ENCODE assay signal across 28 cellular contexts in the genomic region with DNA sequence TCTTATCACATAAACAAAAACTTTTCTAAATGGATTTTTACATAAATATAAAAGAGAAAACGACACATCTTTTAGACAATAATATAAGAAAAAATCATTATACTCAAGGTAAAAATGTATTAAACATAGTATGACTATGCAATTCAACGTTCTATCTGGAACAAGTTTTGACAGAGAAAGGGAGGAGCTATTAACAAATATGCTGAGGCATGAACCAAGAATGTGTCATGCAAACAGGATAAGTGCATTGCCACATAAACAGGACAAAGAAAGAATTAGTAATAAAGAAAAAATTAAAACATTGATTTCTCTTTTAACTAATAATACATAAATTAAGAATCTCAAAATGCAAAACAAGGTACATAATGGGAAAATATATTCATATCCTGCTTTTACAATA.
DNase-seq lines count a peak whose midpoint lies in the region; ATAC-seq, FAIRE-seq and TF ChIP-seq lines count a peak whose summit lies in the region.
"Had no signal": no experiment of that assay in that cellular context is flagged by ENCODE, and none has a peak within 500 bp of the region (broad histone marks: within the 10 kb centered on the region; RNA-seq: fewer than 3 reads in every experiment).

No MANE protein-coding gene starts in this region.

- H3K27ac ChIP-seq in IMR-90 (ENCODE audit: insufficient read depth, low read length): no peak overlapping the region
- H3K27ac ChIP-seq in foreskin keratinocyte: no peak overlapping the region
- H3K27ac ChIP-seq: colonic mucosa, esophagus muscularis mucosa, right lobe of liver, testis, uterus had no signal

- peak overlapping the region in 1 of 2 experiments; percentile 83; a peak in 2 of 4 replicates for H4K8ac ChIP-seq in IMR-90 (ENCODE audit: low read depth in 2 of 2, low read length in 2 of 2)

- no peaks in the 10 kb centered on the region for H3K36me3 Mint-ChIP-seq in activated CD4-positive, alpha-beta memory T cell treated with anti-CD3 and anti-CD28 coated beads for 36 hours
- H3K36me3 Mint-ChIP-seq: CD14-positive monocyte; IgD-negative memory B cell; stimulated activated memory B cell treated with anti-CD40 and anti-IgM and Interleukin-4, amounts not matched to agents 10 μg/mL and 1 μg/mL and 100 μg/mL, for 72 hours had no signal

- H3K27me3 Mint-ChIP-seq in activated CD4-positive, alpha-beta memory T cell treated with anti-CD3 and anti-CD28 coated beads for 36 hours: peaks cover 8% of the 10 kb centered on the region
- H3K27me3 Mint-ChIP-seq: IgD-negative memory B cell; stimulated activated memory B cell treated with anti-CD40 and anti-IgM and Interleukin-4, amounts not matched to agents 10 μg/mL and 1 μg/mL and 100 μg/mL, for 72 hours had no signal

- intact Hi-C loops in IMR-90 (cut with micrococcal nuclease): no loop called here
- intact Hi-C loops in posterior cingulate gyrus (cut with DNase I): no loop called here
- intact Hi-C loops in activated CD4-positive, alpha-beta memory T cell treated with anti-CD3 and anti-CD28 coated beads for 36 hours (cut with micrococcal nuclease): no loop called here

- H2BK120ac ChIP-seq in IMR-90 (ENCODE audit: low read depth, low read length): no peak overlapping the region

- ATAC-seq in IMR-90 (ENCODE audit: low read depth) (no peak), foreskin keratinocyte (peak; percentile 95), HG02884 (IDR thresholded peaks at IDR 0.05; ENCODE audit: unreplicated experiment) (no peak)
- ATAC-seq: GM12878, Panc1, right lobe of liver had no signal

- dilution Hi-C loops in IMR-90 (cut with HindIII; ENCODE audit: low sequenced_read_pairs, unreplicated experiment): no loop called here

- no peak overlapping the region for H2AK9ac ChIP-seq in IMR-90 (replicated peaks; ENCODE audit: low read depth, low read length, poor library complexity)

- H3K79me1 ChIP-seq in IMR-90 (ENCODE audit: low read depth in 1 of 2, low read length in 2 of 2): no peaks in the 10 kb centered on the region

- H3K4me1 ChIP-seq in IMR-90 (ENCODE audit: control insufficient read depth, insufficient read depth, low read length): peaks cover 4% of the 10 kb centered on the region; the same call in 1 of the 2 replicates
- H3K4me1 ChIP-seq in foreskin keratinocyte: peaks cover 15% of the 10 kb centered on the region
- H3K4me1 ChIP-seq: colonic mucosa, right lobe of liver, testis, uterus had no signal

- no peak overlapping the region for H4K5ac ChIP-seq in IMR-90 (ENCODE audit: low read depth, low read length)

- no peaks in the 10 kb centered on the region for H3K36me3 ChIP-seq in IMR-90 (ENCODE audit: control insufficient read depth, insufficient read depth, low read length)
- H3K36me3 ChIP-seq: colonic mucosa, esophagus muscularis mucosa, right lobe of liver, uterus had no signal

- H3K56ac ChIP-seq in IMR-90 (ENCODE audit: extremely low read depth, insufficient read depth, low read length): no peak overlapping the region

- H3K4me3 Mint-ChIP-seq in activated CD4-positive, alpha-beta memory T cell treated with anti-CD3 and anti-CD28 coated beads for 36 hours: no peak overlapping the region
- H3K4me3 Mint-ChIP-seq: activated naive CD4-positive, alpha-beta T cell treated with anti-CD3 and anti-CD28 coated beads for 36 hours; CD14-positive monocyte; IgD-negative memory B cell; stimulated activated memory B cell treated with anti-CD40 and anti-IgM and Interleukin-4, amounts not matched to agents 10 μg/mL and 1 μg/mL and 100 μg/mL, for 72 hours had no signal

- TF ChIP-seq CTCF in IMR-90 (conservative IDR thresholded peaks at IDR 0.05; ENCODE audit: low read depth, low read length) (no peak), cardiac fibroblast (IDR thresholded peaks at IDR 0.05; ENCODE audit: low read depth, low read length) (no peak), foreskin keratinocyte (conservative IDR thresholded peaks at IDR 0.05) (no peak)

- H2BK5ac ChIP-seq in IMR-90 (ENCODE audit: low read depth, low read length, poor library complexity, severe bottlenecking): no peak overlapping the region

- H3K4ac ChIP-seq in IMR-90 (ENCODE audit: low read depth, low read length): no peak overlapping the region

- DNase-seq in IMR-90 (peak; percentile 54), cardiac fibroblast (ENCODE audit: low read depth in 2 of 2) (peak; percentile 48 to 83), foreskin keratinocyte (peak; percentile 57 to 82), urothelium cell line (ENCODE audit: low spot score) (peak; percentile 6), posterior cingulate gyrus (no peak)
- DNase-seq in activated CD4-positive, alpha-beta memory T cell treated with anti-CD3 and anti-CD28 coated beads for 36 hours: no peak
- DNase-seq: activated CD4-positive, alpha-beta T cell treated with anti-CD3 and anti-CD28 coated beads, Interleukin-2, amount 50 U/mL, for 4 hours; activated naive CD4-positive, alpha-beta T cell treated with anti-CD3 and anti-CD28 coated beads for 36 hours; amniotic stem cell; colonic mucosa; DMS79; effector memory CD4-positive, alpha-beta T cell; NCI-H1092; NCI-H187 treated with DMSO at 0.1 percent for 48 hours; NCI-H526 treated with DMSO at 0.1 percent for 48 hours; right lobe of liver; SIG-M5; stimulated activated CD4-positive, alpha-beta T cell treated with anti-CD3 and anti-CD28 coated beads, Interleukin-4, amount 100 ng/mL, for 4 hours; testis; uterus had no signal

- H3K4me1 Mint-ChIP-seq in activated CD4-positive, alpha-beta memory T cell treated with anti-CD3 and anti-CD28 coated beads for 36 hours (ENCODE audit: low read depth): peaks cover 6% of the 10 kb centered on the region
- H3K4me1 Mint-ChIP-seq: CD14-positive monocyte; IgD-negative memory B cell; stimulated activated memory B cell treated with anti-CD40 and anti-IgM and Interleukin-4, amounts not matched to agents 10 μg/mL and 1 μg/mL and 100 μg/mL, for 72 hours had no signal

- CTCF ChIA-PET in IMR-90 (lab: Yijun Ruan, JAX): no interaction called here
- CTCF ChIA-PET in activated CD4-positive, alpha-beta memory T cell treated with anti-CD3 and anti-CD28 coated beads for 36 hours (lab: Charles Lee): no interaction called here

- H3K23ac ChIP-seq in IMR-90 (ENCODE audit: low read depth, low read length): no peak overlapping the region

- H3K27me3 ChIP-seq in IMR-90 (ENCODE audit: control insufficient read depth, insufficient read depth, low read length) (no peaks in the 10 kb centered on the region), foreskin keratinocyte (no peaks in the 10 kb centered on the region)
- H3K27me3 ChIP-seq: colonic mucosa, esophagus muscularis mucosa, right lobe of liver, testis, uterus had no signal

- H3K4me3 ChIP-seq in IMR-90 (ENCODE audit: insufficient read depth, low read depth, low read length): no peak overlapping the region
- H3K4me3 ChIP-seq in cardiac fibroblast (replicated peaks in 1 of 2; ENCODE audit: low read depth in 2 of 2, low read length in 2 of 2): no peak overlapping the region
- H3K4me3 ChIP-seq: colonic mucosa, esophagus muscularis mucosa, GM12878, lung, right lobe of liver, testis, uterus had no signal

- H2BK20ac ChIP-seq in IMR-90 (ENCODE audit: low read depth, low read length): no peak overlapping the region; the same call in 1 of the 2 replicates

- no TSS peak for BruUV-seq in IMR-90 (replicated peaks; lab: Mats Ljungman, UMichigan)

- no peaks in the 10 kb centered on the region for H4K20me1 ChIP-seq in IMR-90 (ENCODE audit: insufficient read depth, low read length)

- POLR2A ChIA-PET in IMR-90 (lab: Charles Lee; ENCODE audit: unreplicated experiment): no interaction called here
- POLR2A ChIA-PET in activated CD4-positive, alpha-beta memory T cell treated with anti-CD3 and anti-CD28 coated beads for 36 hours (lab: Charles Lee): no interaction called here

- in situ Hi-C loops in IMR-90 (cut with MboI; ENCODE audit: low sequenced_read_pairs): no loop called here

- H2BK15ac ChIP-seq in IMR-90 (ENCODE audit: low read depth, low read length): no peak overlapping the region; the same call in 2 of the 3 replicates

- no peak overlapping the region for H3K4me2 ChIP-seq in IMR-90 (ENCODE audit: low read depth, low read length)

- no peak overlapping the region for H3K14ac ChIP-seq in IMR-90 (replicated peaks; ENCODE audit: low read depth, low read length)

- H4K91ac ChIP-seq in IMR-90 (ENCODE audit: insufficient read depth, low read depth, low read length): no peak overlapping the region

- no peaks in the 10 kb centered on the region for H3K9me3 Mint-ChIP-seq in activated CD4-positive, alpha-beta memory T cell treated with anti-CD3 and anti-CD28 coated beads for 36 hours
- H3K9me3 Mint-ChIP-seq: activated naive CD4-positive, alpha-beta T cell treated with anti-CD3 and anti-CD28 coated beads for 36 hours; IgD-negative memory B cell; stimulated activated memory B cell treated with anti-CD40 and anti-IgM and Interleukin-4, amounts not matched to agents 10 μg/mL and 1 μg/mL and 100 μg/mL, for 72 hours had no signal

- no peak overlapping the region for H2AFZ ChIP-seq in IMR-90 (replicated peaks; ENCODE audit: low read length, poor library complexity)

- no peaks in the 10 kb centered on the region for H3K9me3 ChIP-seq in IMR-90 (ENCODE audit: control insufficient read depth, insufficient read depth, low read length)
- H3K9me3 ChIP-seq: colonic mucosa, esophagus muscularis mucosa, right lobe of liver, testis, uterus had no signal

- no peak overlapping the region for H3K27ac Mint-ChIP-seq in activated CD4-positive, alpha-beta memory T cell treated with anti-CD3 and anti-CD28 coated beads for 36 hours
- H3K27ac Mint-ChIP-seq: activated naive CD4-positive, alpha-beta T cell treated with anti-CD3 and anti-CD28 coated beads for 36 hours; CD14-positive monocyte; IgD-negative memory B cell; stimulated activated memory B cell treated with anti-CD40 and anti-IgM and Interleukin-4, amounts not matched to agents 10 μg/mL and 1 μg/mL and 100 μg/mL, for 72 hours had no signal

- FAIRE-seq in urothelium cell line (lab: Jason Lieb, UNC): no peak
- FAIRE-seq: GM12878 had no signal

- H2AK5ac ChIP-seq in IMR-90 (ENCODE audit: low read depth, low read length): no peak overlapping the region

- no peaks in the 10 kb centered on the region; the same call in 1 of the 2 replicates for H3K9me1 ChIP-seq in IMR-90 (ENCODE audit: insufficient read depth, low read length)

- WGBS in IMR-90 (ENCODE audit: extremely low coverage in 2 of 2, insufficient read length in 1 of 2), 2 experiments: no CpG with 5 or more reads among the region's 2 CpGs

- H3K9ac ChIP-seq in IMR-90 (ENCODE audit: low read depth, low read length): no peak overlapping the region

- no peak overlapping the region for H3K18ac ChIP-seq in IMR-90 (ENCODE audit: low read depth, low read length)

- TF ChIP-seq POLR2A in IMR-90 (IDR thresholded peaks at IDR 0.05; ENCODE audit: low read depth, low read length): no peak

- TF ChIP-seq RAD21 in IMR-90 (IDR thresholded peaks at IDR 0.05; ENCODE audit: low read length): no peak

TF ChIP-seq in IMR-90, 13 proteins besides CTCF, POLR2A, EP300 and RAD21 (continues in another document):
- TF ChIP-seq CEBPB (IDR thresholded peaks at IDR 0.05; ENCODE audit: low read depth, low read length): peak; percentile 46; the same call in 1 of the 2 replicates

Comparison
In these comparisons a context has a peak if more than half of its experiments do, and no peak if none do; other contexts are left out.
1. DNase-seq: peak in IMR-90 (single experiment), cardiac fibroblast (2 of 2), foreskin keratinocyte (2 of 2) and urothelium cell line (single experiment); none in posterior cingulate gyrus (0 of 10) and activated CD4-positive, alpha-beta memory T cell treated with anti-CD3 and anti-CD28 coated beads for 36 hours (single experiment).